Comparison of ENCODE assay signal across 24 cellular contexts in the genomic region with DNA sequence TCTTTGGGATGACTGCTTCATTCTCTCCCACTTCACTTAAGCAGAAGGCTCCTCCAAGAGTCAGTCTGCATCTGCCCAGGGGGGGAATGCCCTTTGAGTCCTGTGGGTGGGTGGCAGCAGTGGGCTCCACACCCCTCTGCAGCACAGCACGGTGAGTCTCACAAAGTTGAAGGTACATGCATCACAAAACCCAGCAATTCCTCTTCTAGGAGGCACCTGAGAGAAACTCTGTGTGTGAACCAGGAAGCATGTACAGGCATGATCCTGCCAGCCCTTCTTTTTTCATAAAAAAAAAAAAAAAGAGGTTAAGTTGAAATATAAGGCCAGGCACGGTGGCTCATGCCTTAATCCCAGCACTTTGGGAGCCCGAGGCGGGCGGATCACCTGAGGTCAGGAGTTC.
"Had no signal": no experiment of that assay in that cellular context is flagged by ENCODE, and none has a peak within 500 bp of the region (broad histone marks: within the 10 kb centered on the region; RNA-seq: fewer than 3 reads in every experiment).

No MANE protein-coding gene starts in this region.

- H3K9me3 ChIP-seq: pancreas, thyroid gland, upper lobe of left lung had no signal

- H3K27me3 ChIP-seq: pancreas, thyroid gland, upper lobe of left lung, vagina had no signal

- H3K4me3 ChIP-seq: coronary artery, esophagus muscularis mucosa, gastroesophageal sphincter, left ventricle myocardium inferior, lung, pancreas, thyroid gland, upper lobe of left lung, vagina had no signal

- H3K27ac ChIP-seq: coronary artery, esophagus muscularis mucosa, gastroesophageal sphincter, pancreas, thyroid gland, upper lobe of left lung, vagina had no signal

- DNase-seq: effector CD4-positive, alpha-beta T cell; endodermal cell; glutamatergic neuron; immature natural killer cell; kidney; left cardiac atrium; left ventricle myocardium inferior; mesendoderm; natural killer cell; occipital lobe; pancreas; right cardiac atrium; small intestine; stimulated activated CD4-positive, alpha-beta T cell treated with anti-CD3 and anti-CD28 coated beads, Interleukin-2, amount 100 ng/mL, for 48 hours; stimulated activated naive CD4-positive, alpha-beta T cell treated with Interleukin-2 at 50 U/mL for 16 hours; thyroid gland had no signal

- ATAC-seq: gastroesophageal sphincter, left cardiac atrium, natural killer cell, pancreas, right cardiac atrium had no signal

- H3K36me3 Mint-ChIP-seq: immature natural killer cell, natural killer cell had no signal

- H3K27ac Mint-ChIP-seq: endodermal cell, immature natural killer cell, natural killer cell, progenitor cell of endocrine pancreas had no signal

- H3K4me3 Mint-ChIP-seq: endodermal cell, immature natural killer cell, natural killer cell, neural crest cell had no signal

- H3K36me3 ChIP-seq: gastroesophageal sphincter, pancreas, thyroid gland, upper lobe of left lung, vagina had no signal

- H3K4me1 Mint-ChIP-seq: immature natural killer cell, natural killer cell had no signal

- H3K4me1 ChIP-seq: esophagus muscularis mucosa, gastroesophageal sphincter, pancreas, thyroid gland, upper lobe of left lung, vagina had no signal

- H3K9me3 Mint-ChIP-seq: immature natural killer cell, natural killer cell, neural crest cell had no signal
